Comparison of ENCODE assay signal across 8 cellular contexts in the genomic region with DNA sequence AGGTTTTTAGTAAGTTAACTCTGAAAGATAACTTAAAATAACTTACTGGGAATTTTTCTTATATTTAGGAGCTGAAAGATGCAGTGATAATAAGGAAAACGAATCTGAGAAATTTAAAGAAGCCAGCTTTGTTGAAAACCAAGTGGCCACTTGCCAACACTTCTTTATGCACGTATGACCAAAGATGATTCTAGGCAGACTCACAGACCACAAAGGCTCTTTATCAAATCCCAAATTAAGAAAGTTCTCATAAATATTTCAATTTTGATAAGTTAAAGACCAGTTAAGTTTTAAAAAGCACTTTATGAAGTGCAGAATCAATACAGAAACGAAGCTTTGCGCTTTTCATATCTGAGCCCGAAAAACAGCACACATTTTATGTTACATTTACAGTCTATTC. TPM values are rescaled to one million over a fixed set of nuclear protein-coding genes. Genes with fewer than 3 reads are reported as not detected.
DNase-seq lines count a peak whose midpoint lies in the region; ATAC-seq and TF ChIP-seq lines count a peak whose summit lies in the region.

No MANE protein-coding gene starts in this region.

- intact Hi-C loops in Panc1 (cut with micrococcal nuclease; ENCODE audit: unreplicated experiment): loop anchor here (5.0 kb wide), 1 partner anchor 90 kb away; a partner anchor contains a TSS

- peak overlapping the region; percentile 96 for H3K27ac ChIP-seq in Panc1 (ENCODE audit: low read length)
- H3K27ac ChIP-seq in neutrophil: peak overlapping the region; percentile 97

- in situ Hi-C loops in Panc1 (cut with HindIII; ENCODE audit: low pct_unique_long_range_greater_than_20kb, low sequenced_read_pairs): no loop called here

- POLR2A ChIA-PET in Panc1 (lab: Charles Lee): interaction anchor here (0.6 to 1.0 kb wide), 5 partner anchors 33 to 248 kb away, joined by 3 to 4 read pairs (median 3); a partner anchor contains a TSS

- no peak for TF ChIP-seq CTCF in Panc1 (IDR thresholded peaks at IDR 0.05)
- TF ChIP-seq CTCF in epithelial cell of esophagus (IDR thresholded peaks at IDR 0.05; ENCODE audit: insufficient read depth, low read depth, low read length, missing control alignments): no peak
- TF ChIP-seq CTCF in neutrophil (IDR thresholded peaks at IDR 0.05): no peak

- CTCF ChIA-PET in Panc1 (lab: Charles Lee): no interaction called here

- H3K27me3 ChIP-seq in Panc1 (ENCODE audit: control insufficient read depth, insufficient read depth, low read length) (no peaks in the 10 kb centered on the region), neutrophil (no peaks in the 10 kb centered on the region)

- BruUV-seq in Panc1 (replicated peaks; lab: Mats Ljungman, UMichigan): TSS peak; percentile 75

- 0 out of 2 replicates have a peak, but pooled peaks cover 3% of the 10 kb centered on the region for H3K36me3 ChIP-seq in ES-I3 (ENCODE audit: insufficient read depth, low read length)
- no peaks in the 10 kb centered on the region; the same call in 1 of the 2 replicates for H3K36me3 ChIP-seq in Panc1 (ENCODE audit: control insufficient read depth, insufficient read depth, low read length)
- H3K36me3 ChIP-seq in neutrophil: no peaks in the 10 kb centered on the region

- no peaks in the 10 kb centered on the region for H3K9me3 ChIP-seq in ES-I3 (ENCODE audit: control insufficient read depth, insufficient read depth, low read length)
- no peaks in the 10 kb centered on the region for H3K9me3 ChIP-seq in Panc1 (ENCODE audit: control insufficient read depth, insufficient read depth, low read depth, low read length)
- no peaks in the 10 kb centered on the region for H3K9me3 ChIP-seq in neutrophil

- H3K4me3 ChIP-seq in Panc1 (ENCODE audit: low read depth in 2 of 2, low read length in 2 of 2) (peak overlapping the region; percentile 79 to 86), epithelial cell of esophagus (ENCODE audit: low read length) (peak overlapping the region; percentile 56), neutrophil (ENCODE audit: low read depth in 1 of 2, low read length in 1 of 2) (peak overlapping the region; percentile 64 to 99)

- peak overlapping the region; percentile 96 for H3K9ac ChIP-seq in ES-I3 (ENCODE audit: low read depth, low read length)

- H3K4me1 ChIP-seq in ES-I3 (ENCODE audit: insufficient read depth, low read length): no peaks in the 10 kb centered on the region
- peaks cover 12% of the 10 kb centered on the region for H3K4me1 ChIP-seq in Panc1 (ENCODE audit: control insufficient read depth, insufficient read depth, low read length)
- peaks cover 23 to 25% of the 10 kb centered on the region in 2 experiments for H3K4me1 ChIP-seq in neutrophil (ENCODE audit: control insufficient read depth in 1 of 2, insufficient read depth in 1 of 2, low read depth in 1 of 2, low read length in 1 of 2)

- ATAC-seq in Panc1: no peak
- no peak for ATAC-seq in HG03159 (IDR thresholded peaks at IDR 0.05; ENCODE audit: unreplicated experiment)
- no peak for ATAC-seq in HG02840 (IDR thresholded peaks at IDR 0.05; ENCODE audit: low FRiP score, unreplicated experiment)

- DNase-seq in Panc1 (ENCODE audit: low read depth, low spot score) (no peak), epithelial cell of esophagus (ENCODE audit: low read depth) (peak; percentile 55), cerebellum (ENCODE audit: low spot score) (no peak), T1000 (lab: John Stamatoyannopoulos, UW) (no peak)

RNA-seq across cellular contexts. Expression of a gene that starts 1.5 kb away (rescaled TPM):
- 78.3 TPM for total RNA-seq in Panc1 (2021; ENCODE audit: unreplicated experiment)
- 33.1 TPM for polyA plus RNA-seq in Panc1 (2012; ENCODE audit: insufficient read length)
- total RNA-seq in cerebellum: 96.0 TPM
